ENCODE assay signal across 9 cellular contexts in genomic region chr6:16331328-16332174, GRCh38.
DNase-seq lines count a peak whose midpoint lies in the region; ATAC-seq and TF ChIP-seq lines count a peak whose summit lies in the region.
"Had no signal": no experiment of that assay in that cellular context is flagged by ENCODE, and none has a peak within 500 bp of the region (broad histone marks: within the 10 kb centered on the region; RNA-seq: fewer than 3 reads in every experiment).

No MANE protein-coding gene starts in this region.

- H3K27me3 ChIP-seq in Loucy (ENCODE audit: insufficient read depth, low read length, poor library complexity, severe bottlenecking) (no peaks in the 10 kb centered on the region), adipocyte (replicated peaks; ENCODE audit: control insufficient read depth, insufficient read depth, low read length) (no peaks in the 10 kb centered on the region)

- CTCF ChIA-PET in Calu3 (lab: Charles Lee) = interaction anchor here (0.5 to 0.7 kb wide), 2 partner anchors 352 to 420 kb away, joined by 3 to 4 read pairs; no protein-coding TSS in a partner anchor

- no peaks in the 10 kb centered on the region for H3K9me3 Mint-ChIP-seq in Calu3 (ENCODE audit: low read depth, unreplicated experiment)

- ATAC-seq in GM21423 (IDR thresholded peaks at IDR 0.05; ENCODE audit: unreplicated experiment) (peak; percentile 55), left ventricle myocardium superior (peak; percentile 79), HG03457 (IDR thresholded peaks at IDR 0.05; ENCODE audit: unreplicated experiment) (no peak)

- DNase-seq in Calu3 = peak; percentile 64
- peak; percentile 76 for DNase-seq in SKM-1 treated with dmso at 0.1 percent for 144 hours (lab: John Stamatoyannopoulos, UW; ENCODE audit: unreplicated experiment)
- peak; percentile 91 for DNase-seq in adipocyte (ENCODE audit: low read depth)
- peak; percentile 73 for DNase-seq in left ventricle myocardium superior
- DNase-seq in retina = peak; percentile 72

- H3K4me1 ChIP-seq in Loucy (ENCODE audit: insufficient read depth, low read length, poor library complexity, severe bottlenecking) (peaks cover 6% of the 10 kb centered on the region), adipocyte (ENCODE audit: control insufficient read depth, insufficient read depth, low read length) (peaks cover 45% of the 10 kb centered on the region)

- no peaks in the 10 kb centered on the region for H3K27me3 Mint-ChIP-seq in Calu3 (ENCODE audit: unreplicated experiment)
- H3K27me3 Mint-ChIP-seq: activated naive CD8-positive, alpha-beta T cell had no signal

- no peaks in the 10 kb centered on the region for H3K4me1 Mint-ChIP-seq in Calu3 (ENCODE audit: low read depth, unreplicated experiment)

- H2AFZ ChIP-seq in Loucy (ENCODE audit: low read length) = no peak overlapping the region

- no peaks in the 10 kb centered on the region for H4K20me1 ChIP-seq in Loucy (ENCODE audit: insufficient read depth, low read length, poor library complexity, severe bottlenecking)

- H3K9ac ChIP-seq in Loucy (ENCODE audit: low read depth, low read length, poor library complexity, severe bottlenecking) (no peak overlapping the region), adipocyte (ENCODE audit: low read length) (peak overlapping the region; percentile 68)

- H3K36me3 ChIP-seq in Loucy (ENCODE audit: insufficient read depth, low read length) = peaks cover 8% of the 10 kb centered on the region; the same call in 1 of the 2 replicates
- H3K36me3 ChIP-seq in adipocyte (ENCODE audit: control insufficient read depth, insufficient read depth, low read length, severe bottlenecking) = no peaks in the 10 kb centered on the region

- TF ChIP-seq CTCF in Calu3 (IDR thresholded peaks at IDR 0.05; ENCODE audit: unreplicated experiment) (peak; percentile 57), Loucy (conservative IDR thresholded peaks at IDR 0.05; ENCODE audit: low read length) (peak; percentile 97)

- H3K9me3 ChIP-seq in Loucy (ENCODE audit: insufficient read depth, low read depth, low read length) = no peaks in the 10 kb centered on the region
- H3K9me3 ChIP-seq in adipocyte (ENCODE audit: control insufficient read depth, low read length) = no peaks in the 10 kb centered on the region

- H3F3A ChIP-seq in Loucy (ENCODE audit: low read depth) = no peaks in the 10 kb centered on the region

- no peak overlapping the region for H3K4me3 Mint-ChIP-seq in Calu3 (ENCODE audit: low read depth, unreplicated experiment)
- H3K4me3 Mint-ChIP-seq: activated naive CD8-positive, alpha-beta T cell had no signal

- no peaks in the 10 kb centered on the region for H3K79me2 ChIP-seq in Loucy (ENCODE audit: insufficient read depth, low read length)

- H3K4me2 ChIP-seq in Loucy (ENCODE audit: low read depth, low read length, poor library complexity, severe bottlenecking) = peak overlapping the region; percentile 34

- H3K9me2 ChIP-seq in Loucy (replicated peaks; ENCODE audit: low read depth, low read length) = no peaks in the 10 kb centered on the region

- no peaks in the 10 kb centered on the region for H3K36me3 Mint-ChIP-seq in Calu3 (ENCODE audit: insufficient read depth, unreplicated experiment)

- intact Hi-C loops in Calu3 (cut with micrococcal nuclease; ENCODE audit: unreplicated experiment) (loop anchor here (1.0 to 10.0 kb wide), 4 partner anchors 76 to 755 kb away; no protein-coding TSS in a partner anchor), left ventricle myocardium superior (cut with micrococcal nuclease) (loop anchor here (2.0 to 10.0 kb wide), 2 partner anchors 75 to 433 kb away; partner anchors contain the start of gene ATXN1)

- H3K4me3 ChIP-seq in Loucy (ENCODE audit: low read length, poor library complexity, severe bottlenecking) (peak overlapping the region; percentile 12), adipocyte (ENCODE audit: low read length) (peak overlapping the region; percentile 60)

- no TSS peak for BruUV-seq in Calu3 (replicated peaks; lab: Mats Ljungman, UMichigan)

- H3K27ac Mint-ChIP-seq in Calu3 (ENCODE audit: unreplicated experiment) = no peak overlapping the region
- H3K27ac Mint-ChIP-seq: activated naive CD8-positive, alpha-beta T cell had no signal
